ENCODE assay signal across 8 cellular contexts in the genomic region with DNA sequence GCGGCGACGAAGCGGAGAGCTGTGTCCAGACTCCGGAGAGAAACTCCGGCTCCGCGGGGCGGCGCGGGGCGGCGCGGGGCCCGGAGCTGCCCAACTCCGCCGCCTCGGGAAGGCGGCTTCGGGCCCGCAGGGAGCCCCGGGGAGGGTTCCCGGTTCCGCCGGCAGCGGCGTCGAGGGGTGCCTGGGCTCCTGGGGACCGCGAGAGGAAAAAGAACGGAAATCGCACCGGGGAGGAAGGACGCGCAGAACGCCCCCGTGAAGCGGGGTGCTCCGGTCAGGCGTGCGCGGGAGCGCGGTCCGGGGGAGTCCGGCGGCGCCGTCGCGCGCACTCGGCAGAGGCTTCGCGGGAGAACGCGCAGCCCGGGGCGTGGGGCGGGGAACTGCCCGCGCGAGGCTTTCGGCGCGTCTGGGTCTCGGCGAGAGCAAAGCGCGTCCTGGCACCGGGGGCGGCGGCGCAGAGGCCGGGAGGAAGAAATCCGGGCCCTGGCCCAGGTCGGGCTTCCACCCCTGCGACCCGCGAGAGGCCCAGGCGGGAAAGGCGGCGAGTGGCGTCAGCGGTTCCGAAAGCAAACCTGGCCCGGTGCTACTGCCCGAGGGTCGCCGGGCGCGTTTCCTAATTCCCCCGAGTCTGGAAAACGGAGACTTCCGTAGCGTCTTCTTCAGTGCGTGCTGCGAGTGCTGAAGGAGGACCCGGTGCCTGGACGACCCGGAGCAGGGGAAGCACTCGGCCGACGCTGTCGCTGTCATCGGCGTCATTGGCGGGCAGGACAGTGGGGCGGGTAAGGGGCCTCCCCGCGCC. TPM values are rescaled to one million over a fixed set of nuclear protein-coding genes. Genes with fewer than 3 reads are reported as not detected.
DNase-seq lines count a peak whose midpoint lies in the region; ATAC-seq and TF ChIP-seq lines count a peak whose summit lies in the region.
"Not testable (repeated sequence)": the region's sequence is repeated elsewhere in the genome, so short reads cannot be mapped to it uniquely, and the experiment has no call there.

No MANE protein-coding gene starts in this region.

- peak; percentile 62 for ATAC-seq in HG02588 (IDR thresholded peaks at IDR 0.05; ENCODE audit: unreplicated experiment)

- not testable (repeated sequence) for TF ChIP-seq CTCF in GM12864 (IDR thresholded peaks at IDR 0.05; ENCODE audit: low read depth, low read length, missing control alignments); endodermal cell (conservative IDR thresholded peaks at IDR 0.05); ovary (IDR thresholded peaks at IDR 0.05); type B pancreatic cell (conservative IDR thresholded peaks at IDR 0.05)

- not testable (repeated sequence) for TF ChIP-seq EP300 in ovary (IDR thresholded peaks at IDR 0.05)

- TF ChIP-seq POLR2A in ovary (IDR thresholded peaks at IDR 0.05), result not testable (repeated sequence)

- not testable (repeated sequence) for H3K9ac ChIP-seq in endodermal cell (ENCODE audit: extremely low read depth, low read length, poor library complexity, severe bottlenecking)

- H3K9me3 Mint-ChIP-seq in activated T-helper 1 cell treated with anti-CD3 and anti-CD28 coated beads, Interleukin-12 subunit alpha, Interleukin-12 subunit beta, Interleukin-2, Interleukin-4 antibody, amounts not matched to agents 30 ng/mL and 10 ng/mL and 1 ng/mL, durations not matched to agents 14 hours and 24 hours and 36 hours; endodermal cell; type B pancreatic cell: not testable (repeated sequence)

- not testable (repeated sequence) for H3K9me3 ChIP-seq in endodermal cell (ENCODE audit: control insufficient read depth, low read length); ovary

- not testable (repeated sequence) for H3K27ac Mint-ChIP-seq in activated T-helper 1 cell treated with anti-CD3 and anti-CD28 coated beads, Interleukin-12 subunit alpha, Interleukin-12 subunit beta, Interleukin-2, Interleukin-4 antibody, amounts not matched to agents 30 ng/mL and 10 ng/mL and 1 ng/mL, durations not matched to agents 14 hours and 24 hours and 36 hours; endodermal cell; type B pancreatic cell

- 0% methylated on average over 30 to 111 of the region's 111 CpGs for WGBS in endodermal cell (ENCODE audit: insufficient coverage in 1 of 2, insufficient read length in 1 of 2), 2 experiments
- WGBS in ovary, 3 donors, result 1 to 2% (median 1%) methylated on average over 72 to 111 of the region's 111 CpGs

- peaks cover 13% of the 10 kb centered on the region for H3K4me1 Mint-ChIP-seq in activated T-helper 1 cell treated with anti-CD3 and anti-CD28 coated beads, Interleukin-12 subunit alpha, Interleukin-12 subunit beta, Interleukin-2, Interleukin-4 antibody, amounts not matched to agents 30 ng/mL and 10 ng/mL and 1 ng/mL, durations not matched to agents 14 hours and 24 hours and 36 hours (ENCODE audit: low read depth)
- not testable (repeated sequence) for H3K4me1 Mint-ChIP-seq in endodermal cell; type B pancreatic cell (ENCODE audit: unreplicated experiment)

- H3K36me3 ChIP-seq in endodermal cell (ENCODE audit: control insufficient read depth, insufficient read depth, low read length); ovary: not testable (repeated sequence)

- H3K4me1 ChIP-seq in endodermal cell (ENCODE audit: control insufficient read depth, insufficient read depth, low read length); ovary (ENCODE audit: insufficient read depth): not testable (repeated sequence)

- H3K4me3 ChIP-seq in GM12864 (ENCODE audit: low read depth, low read length), result peak overlapping the region; percentile 55
- H3K4me3 ChIP-seq in endodermal cell (ENCODE audit: low read length), result peak overlapping the region; percentile 64
- H3K4me3 ChIP-seq in ovary, result peak overlapping the region; percentile 32

- intact Hi-C loops in activated T-helper 1 cell treated with anti-CD3 and anti-CD28 coated beads, Interleukin-12 subunit alpha, Interleukin-12 subunit beta, Interleukin-2, Interleukin-4 antibody, amounts not matched to agents 30 ng/mL and 10 ng/mL and 1 ng/mL, durations not matched to agents 14 hours and 24 hours and 36 hours (cut with micrococcal nuclease), result loop anchor here (5.0 kb wide), 1 partner anchor 939 kb away; the partner anchor contains the start of gene DMRT2
- intact Hi-C loops in ovary (cut with DNase I), result not testable (repeated sequence)

- H3K27me3 ChIP-seq in endodermal cell (ENCODE audit: control insufficient read depth, insufficient read depth, low read length, poor library complexity, severe bottlenecking), result peaks cover 99% of the 10 kb centered on the region
- H3K27me3 ChIP-seq in ovary, result not testable (repeated sequence)

- not testable (repeated sequence) for H3K36me3 Mint-ChIP-seq in activated T-helper 1 cell treated with anti-CD3 and anti-CD28 coated beads, Interleukin-12 subunit alpha, Interleukin-12 subunit beta, Interleukin-2, Interleukin-4 antibody, amounts not matched to agents 30 ng/mL and 10 ng/mL and 1 ng/mL, durations not matched to agents 14 hours and 24 hours and 36 hours (ENCODE audit: low read depth); endodermal cell (ENCODE audit: low read depth); type B pancreatic cell

- DNase-seq in GM12864 (ENCODE audit: low read depth); activated T-helper 1 cell treated with anti-CD3 and anti-CD28 coated beads, Interleukin-12 subunit alpha, Interleukin-12 subunit beta, Interleukin-2, Interleukin-4 antibody, amounts not matched to agents 30 ng/mL and 10 ng/mL and 1 ng/mL, durations not matched to agents 14 hours and 24 hours and 36 hours (ENCODE audit: low spot score); type B pancreatic cell (ENCODE audit: extremely low spot score, unreplicated experiment): not testable (repeated sequence)
- peak; percentile 45 for DNase-seq in NCI-H69 (lab: John Stamatoyannopoulos, UW)
- peak; percentile 88 for DNase-seq in endodermal cell
- DNase-seq in iPS-NIHi7 (ENCODE audit: extremely low spot score), result peak; percentile 4
- DNase-seq in ovary, result peak in 2 of 5 donors; percentile 35 to 45

- peaks cover 50% of the 10 kb centered on the region for H3K27me3 Mint-ChIP-seq in activated T-helper 1 cell treated with anti-CD3 and anti-CD28 coated beads, Interleukin-12 subunit alpha, Interleukin-12 subunit beta, Interleukin-2, Interleukin-4 antibody, amounts not matched to agents 30 ng/mL and 10 ng/mL and 1 ng/mL, durations not matched to agents 14 hours and 24 hours and 36 hours (ENCODE audit: insufficient read depth)
- H3K27me3 Mint-ChIP-seq in endodermal cell (ENCODE audit: insufficient read depth) (peaks cover 90% of the 10 kb centered on the region), type B pancreatic cell (peaks cover 71% of the 10 kb centered on the region)

- not testable (repeated sequence) for H3K27ac ChIP-seq in endodermal cell (ENCODE audit: low read depth, low read length); ovary

- H3K4me3 Mint-ChIP-seq in activated T-helper 1 cell treated with anti-CD3 and anti-CD28 coated beads, Interleukin-12 subunit alpha, Interleukin-12 subunit beta, Interleukin-2, Interleukin-4 antibody, amounts not matched to agents 30 ng/mL and 10 ng/mL and 1 ng/mL, durations not matched to agents 14 hours and 24 hours and 36 hours, result peak overlapping the region; percentile 63
- H3K4me3 Mint-ChIP-seq in endodermal cell (peak overlapping the region; percentile 61), type B pancreatic cell (peak overlapping the region; percentile 77)

RNA-seq across cellular contexts. Expression of gene FOXD4, which starts 4.5 kb away (rescaled TPM):
- 0.13 and 0.22 TPM in 2 replicates for total RNA-seq in activated T-helper 1 cell treated with anti-CD3 and anti-CD28 coated beads, Interleukin-12 subunit alpha, Interleukin-12 subunit beta, Interleukin-2, Interleukin-4 antibody, amounts not matched to agents 30 ng/mL and 10 ng/mL and 1 ng/mL, durations not matched to agents 14 hours and 24 hours and 36 hours
- under 1 TPM in 1 of 2 donors, not detected in 1; 0.26 TPM for total RNA-seq in endodermal cell
- 0.14 TPM for polyA plus RNA-seq in endodermal cell (2013, experiment 1 of 2)
- polyA plus RNA-seq in endodermal cell (2013, experiment 2 of 2), result not detected
- total RNA-seq in ovary, result under 1 TPM; 0.12 to 0.46 (median 0.23) TPM
- under 1 TPM; 0.08 to 0.12 TPM for polyA plus RNA-seq in ovary
- 0.17 and 0.75 TPM in 2 replicates for total RNA-seq in type B pancreatic cell (ENCODE audit: low replicate concordance)
